In the genomic region with DNA sequence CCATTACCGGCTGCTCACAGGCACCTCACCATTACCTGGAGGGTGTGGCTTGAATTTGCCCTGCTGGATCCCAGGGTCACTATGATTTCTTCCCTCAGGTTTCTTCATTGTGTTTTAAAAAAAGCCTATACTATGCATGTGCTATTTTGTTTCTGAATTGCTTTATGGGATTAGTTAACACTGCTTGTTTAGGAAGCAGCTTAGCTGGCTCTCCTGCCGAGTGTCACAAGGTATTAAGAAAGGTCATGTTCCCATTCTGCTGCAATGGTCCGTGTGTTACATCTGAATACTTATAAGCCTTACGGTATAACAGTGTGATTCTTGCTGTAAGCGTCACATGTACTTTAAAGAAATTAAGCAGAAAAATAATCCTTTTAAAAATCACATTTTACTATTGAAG, we compare ENCODE assay signal across 1 cellular context.
TF ChIP-seq lines count a peak whose summit lies in the region.

No MANE protein-coding gene starts in this region.

TF ChIP-seq in GM23338, 12 proteins besides CTCF, POLR2A, EP300 and RAD21 (continued from another document):
- TF ChIP-seq, protein P1, sequence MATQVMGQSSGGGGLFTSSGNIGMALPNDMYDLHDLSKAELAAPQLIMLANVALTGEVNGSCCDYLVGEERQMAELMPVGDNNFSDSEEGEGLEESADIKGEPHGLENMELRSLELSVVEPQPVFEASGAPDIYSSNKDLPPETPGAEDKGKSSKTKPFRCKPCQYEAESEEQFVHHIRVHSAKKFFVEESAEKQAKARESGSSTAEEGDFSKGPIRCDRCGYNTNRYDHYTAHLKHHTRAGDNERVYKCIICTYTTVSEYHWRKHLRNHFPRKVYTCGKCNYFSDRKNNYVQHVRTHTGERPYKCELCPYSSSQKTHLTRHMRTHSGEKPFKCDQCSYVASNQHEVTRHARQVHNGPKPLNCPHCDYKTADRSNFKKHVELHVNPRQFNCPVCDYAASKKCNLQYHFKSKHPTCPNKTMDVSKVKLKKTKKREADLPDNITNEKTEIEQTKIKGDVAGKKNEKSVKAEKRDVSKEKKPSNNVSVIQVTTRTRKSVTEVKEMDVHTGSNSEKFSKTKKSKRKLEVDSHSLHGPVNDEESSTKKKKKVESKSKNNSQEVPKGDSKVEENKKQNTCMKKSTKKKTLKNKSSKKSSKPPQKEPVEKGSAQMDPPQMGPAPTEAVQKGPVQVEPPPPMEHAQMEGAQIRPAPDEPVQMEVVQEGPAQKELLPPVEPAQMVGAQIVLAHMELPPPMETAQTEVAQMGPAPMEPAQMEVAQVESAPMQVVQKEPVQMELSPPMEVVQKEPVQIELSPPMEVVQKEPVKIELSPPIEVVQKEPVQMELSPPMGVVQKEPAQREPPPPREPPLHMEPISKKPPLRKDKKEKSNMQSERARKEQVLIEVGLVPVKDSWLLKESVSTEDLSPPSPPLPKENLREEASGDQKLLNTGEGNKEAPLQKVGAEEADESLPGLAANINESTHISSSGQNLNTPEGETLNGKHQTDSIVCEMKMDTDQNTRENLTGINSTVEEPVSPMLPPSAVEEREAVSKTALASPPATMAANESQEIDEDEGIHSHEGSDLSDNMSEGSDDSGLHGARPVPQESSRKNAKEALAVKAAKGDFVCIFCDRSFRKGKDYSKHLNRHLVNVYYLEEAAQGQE (IDR thresholded peaks at IDR 0.05; ENCODE audit: unreplicated experiment): no peak
- TF ChIP-seq, protein P2, sequence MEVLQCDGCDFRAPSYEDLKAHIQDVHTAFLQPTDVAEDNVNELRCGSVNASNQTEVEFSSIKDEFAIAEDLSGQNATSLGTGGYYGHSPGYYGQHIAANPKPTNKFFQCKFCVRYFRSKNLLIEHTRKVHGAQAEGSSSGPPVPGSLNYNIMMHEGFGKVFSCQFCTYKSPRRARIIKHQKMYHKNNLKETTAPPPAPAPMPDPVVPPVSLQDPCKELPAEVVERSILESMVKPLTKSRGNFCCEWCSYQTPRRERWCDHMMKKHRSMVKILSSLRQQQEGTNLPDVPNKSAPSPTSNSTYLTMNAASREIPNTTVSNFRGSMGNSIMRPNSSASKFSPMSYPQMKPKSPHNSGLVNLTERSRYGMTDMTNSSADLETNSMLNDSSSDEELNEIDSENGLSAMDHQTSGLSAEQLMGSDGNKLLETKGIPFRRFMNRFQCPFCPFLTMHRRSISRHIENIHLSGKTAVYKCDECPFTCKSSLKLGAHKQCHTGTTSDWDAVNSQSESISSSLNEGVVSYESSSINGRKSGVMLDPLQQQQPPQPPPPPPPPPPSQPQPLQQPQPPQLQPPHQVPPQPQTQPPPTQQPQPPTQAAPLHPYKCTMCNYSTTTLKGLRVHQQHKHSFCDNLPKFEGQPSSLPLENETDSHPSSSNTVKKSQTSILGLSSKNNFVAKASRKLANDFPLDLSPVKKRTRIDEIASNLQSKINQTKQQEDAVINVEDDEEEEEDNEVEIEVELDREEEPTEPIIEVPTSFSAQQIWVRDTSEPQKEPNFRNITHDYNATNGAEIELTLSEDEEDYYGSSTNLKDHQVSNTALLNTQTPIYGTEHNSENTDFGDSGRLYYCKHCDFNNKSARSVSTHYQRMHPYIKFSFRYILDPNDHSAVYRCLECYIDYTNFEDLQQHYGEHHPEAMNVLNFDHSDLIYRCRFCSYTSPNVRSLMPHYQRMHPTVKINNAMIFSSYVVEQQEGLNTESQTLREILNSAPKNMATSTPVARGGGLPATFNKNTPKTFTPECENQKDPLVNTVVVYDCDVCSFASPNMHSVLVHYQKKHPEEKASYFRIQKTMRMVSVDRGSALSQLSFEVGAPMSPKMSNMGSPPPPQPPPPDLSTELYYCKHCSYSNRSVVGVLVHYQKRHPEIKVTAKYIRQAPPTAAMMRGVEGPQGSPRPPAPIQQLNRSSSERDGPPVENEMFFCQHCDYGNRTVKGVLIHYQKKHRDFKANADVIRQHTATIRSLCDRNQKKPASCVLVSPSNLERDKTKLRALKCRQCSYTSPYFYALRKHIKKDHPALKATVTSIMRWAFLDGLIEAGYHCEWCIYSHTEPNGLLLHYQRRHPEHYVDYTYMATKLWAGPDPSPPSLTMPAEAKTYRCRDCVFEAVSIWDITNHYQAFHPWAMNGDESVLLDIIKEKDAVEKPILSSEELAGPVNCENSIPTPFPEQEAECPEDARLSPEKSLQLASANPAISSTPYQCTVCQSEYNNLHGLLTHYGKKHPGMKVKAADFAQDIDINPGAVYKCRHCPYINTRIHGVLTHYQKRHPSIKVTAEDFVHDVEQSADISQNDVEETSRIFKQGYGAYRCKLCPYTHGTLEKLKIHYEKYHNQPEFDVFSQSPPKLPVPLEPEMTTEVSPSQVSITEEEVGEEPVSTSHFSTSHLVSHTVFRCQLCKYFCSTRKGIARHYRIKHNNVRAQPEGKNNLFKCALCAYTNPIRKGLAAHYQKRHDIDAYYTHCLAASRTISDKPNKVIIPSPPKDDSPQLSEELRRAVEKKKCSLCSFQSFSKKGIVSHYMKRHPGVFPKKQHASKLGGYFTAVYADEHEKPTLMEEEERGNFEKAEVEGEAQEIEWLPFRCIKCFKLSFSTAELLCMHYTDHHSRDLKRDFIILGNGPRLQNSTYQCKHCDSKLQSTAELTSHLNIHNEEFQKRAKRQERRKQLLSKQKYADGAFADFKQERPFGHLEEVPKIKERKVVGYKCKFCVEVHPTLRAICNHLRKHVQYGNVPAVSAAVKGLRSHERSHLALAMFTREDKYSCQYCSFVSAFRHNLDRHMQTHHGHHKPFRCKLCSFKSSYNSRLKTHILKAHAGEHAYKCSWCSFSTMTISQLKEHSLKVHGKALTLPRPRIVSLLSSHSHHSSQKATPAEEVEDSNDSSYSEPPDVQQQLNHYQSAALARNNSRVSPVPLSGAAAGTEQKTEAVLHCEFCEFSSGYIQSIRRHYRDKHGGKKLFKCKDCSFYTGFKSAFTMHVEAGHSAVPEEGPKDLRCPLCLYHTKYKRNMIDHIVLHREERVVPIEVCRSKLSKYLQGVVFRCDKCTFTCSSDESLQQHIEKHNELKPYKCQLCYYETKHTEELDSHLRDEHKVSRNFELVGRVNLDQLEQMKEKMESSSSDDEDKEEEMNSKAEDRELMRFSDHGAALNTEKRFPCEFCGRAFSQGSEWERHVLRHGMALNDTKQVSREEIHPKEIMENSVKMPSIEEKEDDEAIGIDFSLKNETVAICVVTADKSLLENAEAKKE (CRISPR knock-in tag; IDR thresholded peaks at IDR 0.05): no peak
- TF ChIP-seq CREB1 (CRISPR knock-in tag; IDR thresholded peaks at IDR 0.05; ENCODE audit: low read depth): no peak
- TF ChIP-seq EZH2 (IDR thresholded peaks at IDR 0.05; ENCODE audit: low read depth, unreplicated experiment): no peak
- no peak for TF ChIP-seq STAT1 (IDR thresholded peaks at IDR 0.05; ENCODE audit: unreplicated experiment)
